8 cellular contexts compared by ENCODE assay signal in the genomic region with DNA sequence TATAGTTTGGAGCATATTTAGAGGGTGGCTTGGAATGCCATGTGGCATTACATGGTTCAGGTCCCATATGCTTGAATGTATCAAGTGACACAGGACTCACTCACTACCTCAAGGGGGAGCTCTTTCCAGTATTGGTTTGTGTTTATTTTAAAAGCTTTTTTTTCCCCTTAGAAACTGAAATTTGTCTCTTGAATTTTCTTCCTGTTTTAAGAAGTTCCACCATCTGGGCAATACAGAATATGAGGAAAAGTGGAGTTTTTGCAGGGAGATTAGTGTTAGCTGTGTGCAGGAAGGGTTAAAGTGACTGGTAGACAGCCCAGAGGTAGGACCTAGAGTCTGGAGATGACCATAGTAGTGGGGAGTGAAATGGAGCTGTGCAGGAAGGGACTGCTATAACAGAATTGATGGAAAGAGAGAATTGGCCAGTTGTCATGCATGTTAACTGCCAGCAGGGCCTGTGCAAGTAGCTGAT. TPM values are rescaled to one million over a fixed set of nuclear protein-coding genes. Genes with fewer than 3 reads are reported as not detected.
DNase-seq lines count a peak whose midpoint lies in the region; ATAC-seq, FAIRE-seq and TF ChIP-seq lines count a peak whose summit lies in the region.

No MANE protein-coding gene starts in this region.

- H2AFZ ChIP-seq in K562 (ENCODE audit: low read depth, low read length): peak overlapping the region; percentile 10; the same call in 1 of the 2 replicates

- H3K9me3 ChIP-seq in K562 (replicated peaks; ENCODE audit: control insufficient read depth, insufficient read depth, low read depth, low read length) (no peaks in the 10 kb centered on the region), liver (ENCODE audit: control insufficient read depth in 4 of 4, low read length in 3 of 4) (no peaks in the 10 kb centered on the region)

- FAIRE-seq in K562 (lab: Jason Lieb, UNC): peak; percentile 67

- TF ChIP-seq EP300 in K562 (IDR thresholded peaks at IDR 0.05; ENCODE audit: low read length): no peak

- no peak overlapping the region for H3K27ac ChIP-seq in 22Rv1
- no peak overlapping the region for H3K27ac ChIP-seq in K562 (ENCODE audit: extremely low read depth, low read depth, low read length)
- no peak overlapping the region for H3K27ac ChIP-seq in liver (ENCODE audit: low read depth in 1 of 2, low read length in 2 of 2)

- no peak overlapping the region for H3K4me2 ChIP-seq in K562 (ENCODE audit: insufficient read depth, low read length)

- H3K9ac ChIP-seq in K562 (ENCODE audit: insufficient read depth in 1 of 2, low read depth in 2 of 2, low read length in 2 of 2): no peak overlapping the region
- H3K9ac ChIP-seq in liver (ENCODE audit: low read depth in 1 of 2, low read length in 2 of 2): no peak overlapping the region

- peaks cover 6% of the 10 kb centered on the region; the same call in 2 of the 3 replicates for H3K36me3 ChIP-seq in K562 (ENCODE audit: control insufficient read depth, insufficient read depth, low read length)
- no peaks in the 10 kb centered on the region for H3K36me3 ChIP-seq in liver (ENCODE audit: control insufficient read depth in 4 of 4, insufficient read depth in 3 of 4, low read depth in 1 of 4, low read length in 3 of 4)

- intact Hi-C loops in K562 (cut with micrococcal nuclease): loop anchor here (10.0 kb wide), 1 partner anchor 145 kb away; no protein-coding TSS in a partner anchor

- DNase-seq in ELF-1 (ENCODE audit: low read depth, low spot score) (peak; percentile 29), NCI-H1105 treated with DMSO at 0.1 percent for 48 hours (lab: John Stamatoyannopoulos, UW) (peak; percentile 4), K562 (ENCODE audit: extremely low read depth in 1 of 4, low spot score in 3 of 4) (peak; percentile 39 to 62 (median 49))
- DNase-seq in effector CD8-positive, alpha-beta T cell (lab: John Stamatoyannopoulos, UW): no peak
- no peak for DNase-seq in activated CD8-positive, alpha-beta memory T cell treated with anti-CD3 and anti-CD28 coated beads, Interleukin-2, amount 50 U/mL, for 48 hours

- in situ Hi-C loops in K562 (cut with MboI): no loop called here

- no peak for TF ChIP-seq POLR2A in K562 (conservative IDR thresholded peaks at IDR 0.05)

- no peaks in the 10 kb centered on the region; the same call in 1 of the 2 replicates for H4K20me1 ChIP-seq in K562 (replicated peaks; ENCODE audit: control insufficient read depth, insufficient read depth, low read length)

- POLR2A ChIA-PET in K562 (lab: Yijun Ruan, JAX): interaction anchor here (0.5 to 1.8 kb wide), 11 partner anchors 9 to 483 kb away, joined by 3 to 10 read pairs (median 4); no protein-coding TSS in a partner anchor

- TF ChIP-seq CTCF in 22Rv1 (IDR thresholded peaks at IDR 0.05) (peak; percentile 86), K562 (IDR thresholded peaks at IDR 0.05 in 2 of 3, conservative IDR thresholded peaks at IDR 0.05 in 1 of 3; ENCODE audit: insufficient read depth in 2 of 3, low read depth in 1 of 3, low read length in 3 of 3) (peak; percentile 48 to 73 (median 72)), liver (IDR thresholded peaks at IDR 0.05; ENCODE audit: low read depth, low read length, missing input control) (peak; percentile 33)

- H3K4me3 ChIP-seq in K562 (no peak overlapping the region), liver (ENCODE audit: low read depth in 1 of 3, low read length in 3 of 3) (no peak overlapping the region)

- TF ChIP-seq RAD21 in K562 (CRISPR knock-in tag; conservative IDR thresholded peaks at IDR 0.05 in 1 of 2, IDR thresholded peaks at IDR 0.05 in 1 of 2): peak in 1 of 2 experiments; percentile 37; a peak in 2 of 4 replicates
- peak; percentile 24 to 64 for TF ChIP-seq RAD21 in liver (IDR thresholded peaks at IDR 0.05)

- 0 out of 3 replicates have a peak, but pooled peaks cover 3% of the 10 kb centered on the region for H3K79me2 ChIP-seq in K562 (ENCODE audit: control insufficient read depth, insufficient read depth, low read length)

- no TSS peak for BruUV-seq in K562 (replicated peaks; lab: Mats Ljungman, UMichigan)

- ATAC-seq in K562 (peak; percentile 94), GM21390 (IDR thresholded peaks at IDR 0.05; ENCODE audit: unreplicated experiment) (no peak)

- no peaks in the 10 kb centered on the region for H3K4me1 ChIP-seq in K562 (replicated peaks in 1 of 2; ENCODE audit: control insufficient read depth in 2 of 2, insufficient read depth in 2 of 2, low read length in 2 of 2)
- H3K4me1 ChIP-seq in liver (ENCODE audit: control insufficient read depth in 4 of 4, insufficient read depth in 4 of 4, low read length in 3 of 4): no peaks in the 10 kb centered on the region

- CTCF ChIA-PET in K562 (lab: Yijun Ruan, JAX; ENCODE audit: low intra/inter-chr PET ratio): interaction anchor here (0.5 to 0.7 kb wide), 2 partner anchors 102 to 473 kb away, joined by 3 read pairs; no protein-coding TSS in a partner anchor

- H3K9me1 ChIP-seq in K562 (ENCODE audit: control insufficient read depth, insufficient read depth, low read length): no peaks in the 10 kb centered on the region

- H3K27me3 ChIP-seq in K562 (ENCODE audit: control insufficient read depth in 2 of 2, insufficient read depth in 2 of 2, low read length in 2 of 2) (no peaks in the 10 kb centered on the region), liver (ENCODE audit: control insufficient read depth in 4 of 4, insufficient read depth in 4 of 4, low read length in 3 of 4) (no peaks in the 10 kb centered on the region)

TF ChIP-seq in K562, 482 proteins besides CTCF, POLR2A, EP300 and RAD21 (continues in another document):
- no peak for TF ChIP-seq KDM2B (CRISPR knock-in tag; IDR thresholded peaks at IDR 0.05)
- no peak for TF ChIP-seq MED1 (CRISPR knock-in tag; IDR thresholded peaks at IDR 0.05; ENCODE audit: borderline replicate concordance)
- TF ChIP-seq PKNOX1 (IDR thresholded peaks at IDR 0.05): peak; percentile 18; the same call in 1 of the 2 replicates
- 0 out of 2 replicates have a peak, but pooled peaks have one; percentile 28 for TF ChIP-seq MYC (IDR thresholded peaks at IDR 0.05; ENCODE audit: low read depth, low read length)
- TF ChIP-seq MYC (CRISPR knock-in tag; IDR thresholded peaks at IDR 0.05; ENCODE audit: borderline replicate concordance, low read depth): no peak
- no peak for TF ChIP-seq HNRNPLL (IDR thresholded peaks at IDR 0.05; ENCODE audit: low read depth, low read length, poor library complexity, severe bottlenecking)

TF ChIP-seq in liver, 16 proteins besides CTCF, POLR2A, EP300 and RAD21 (continues in another document):
- TF ChIP-seq YY1 (IDR thresholded peaks at IDR 0.05) (no peak), HNF4G (IDR thresholded peaks at IDR 0.05) (no peak), NR2F2 (IDR thresholded peaks at IDR 0.05) (no peak), RXRA (IDR thresholded peaks at IDR 0.05) (no peak), FOXA2 (IDR thresholded peaks at IDR 0.05) (no peak), FOXA1 (IDR thresholded peaks at IDR 0.05) (no peak), TAF1 (conservative IDR thresholded peaks at IDR 0.05) (no peak), REST (IDR thresholded peaks at IDR 0.05) (no peak), GABPA (IDR thresholded peaks at IDR 0.05 in 1 of 2, conservative IDR thresholded peaks at IDR 0.05 in 1 of 2) (no peak), HNF4A (conservative IDR thresholded peaks at IDR 0.05) (no peak)

RNA-seq across cellular contexts. Expression of gene CTNNA1, which starts 36.6 kb away (rescaled TPM):
- 91.6 and 154 TPM in 2 replicates for total RNA-seq in K562 (2011; cell fraction: chromatin; rRNA removed; ENCODE audit: low replicate concordance)
- total RNA-seq in K562 (2011; cell fraction: nucleolus; rRNA removed): 41.4 and 47.6 TPM in 2 replicates
- 67.2 and 98.1 TPM in 2 replicates for total RNA-seq in K562 (2011; cell fraction: nucleoplasm; rRNA removed)
- 102 and 124 TPM in 2 replicates for total RNA-seq in K562 (2014; rRNA removed)
- 89.1 and 102 TPM in 2 replicates for total RNA-seq in K562 (2014; rRNA removed; fragmentation: Illumina TruSeq; extraction: Trizol)
- 89.8 and 90.0 TPM in 2 replicates for total RNA-seq in K562 (2015; rRNA removed; fragmentation: Illumina TruSeq; extraction: Trizol)
- total RNA-seq in K562 (2021): 105 and 117 TPM in 2 replicates
- polyA plus RNA-seq in K562 (2011; rRNA removed): 29.6 and 32.5 TPM in 2 replicates
- polyA plus RNA-seq in K562 (2011; cell fraction: cytosol; rRNA removed): 44.7 and 48.7 TPM in 2 replicates
- polyA plus RNA-seq in K562 (2011; cell fraction: nucleus; rRNA removed): 57.0 and 67.8 TPM in 2 replicates
- polyA plus RNA-seq in K562 (2012): 103 and 163 TPM in 2 replicates
- 101 and 107 TPM in 2 replicates for polyA plus RNA-seq in K562 (2014; fragmentation: Illumina TruSeq; extraction: Trizol)
- polyA plus RNA-seq in K562 (2014; fragmentation: Nextera tagmentation; extraction: Ambion mirVana): 10 to 100 TPM; 72.8 to 76.5 TPM
- 59.6 and 72.3 TPM in 2 replicates for polyA plus RNA-seq in K562 (2014; rRNA removed)
- 47.1 and 55.3 TPM in 2 replicates for polyA minus RNA-seq in K562 (2011; rRNA and poly(A)+ RNA removed)
- 94.4 and 124 TPM in 2 replicates for polyA minus RNA-seq in K562 (2011; cell fraction: cytosol; rRNA and poly(A)+ RNA removed)
- 31.5 and 43.1 TPM in 2 replicates for polyA minus RNA-seq in K562 (2011; cell fraction: nucleus; rRNA and poly(A)+ RNA removed)
- 100 to 1,000 TPM; 141 to 150 TPM for total RNA-seq in liver
- 10 to 100 TPM; 39.9 to 64.4 TPM for polyA plus RNA-seq in liver

Comparison
In these comparisons a context has a peak if more than half of its experiments do, and no peak if none do; other contexts are left out.
1. CTCF ChIP-seq: peak in every context shown above with its lines; median percentile 86 in 22Rv1; 72 in K562; 33 in liver.
2. DNase-seq: peak in ELF-1 (single experiment), NCI-H1105 treated with DMSO at 0.1 percent for 48 hours (single experiment) and K562 (4 of 4); none in effector CD8-positive, alpha-beta T cell (single experiment) and activated CD8-positive, alpha-beta memory T cell treated with anti-CD3 and anti-CD28 coated beads, Interleukin-2, amount 50 U/mL, for 48 hours (single experiment).